ENCODE assay signal across 19 cellular contexts in the genomic region with DNA sequence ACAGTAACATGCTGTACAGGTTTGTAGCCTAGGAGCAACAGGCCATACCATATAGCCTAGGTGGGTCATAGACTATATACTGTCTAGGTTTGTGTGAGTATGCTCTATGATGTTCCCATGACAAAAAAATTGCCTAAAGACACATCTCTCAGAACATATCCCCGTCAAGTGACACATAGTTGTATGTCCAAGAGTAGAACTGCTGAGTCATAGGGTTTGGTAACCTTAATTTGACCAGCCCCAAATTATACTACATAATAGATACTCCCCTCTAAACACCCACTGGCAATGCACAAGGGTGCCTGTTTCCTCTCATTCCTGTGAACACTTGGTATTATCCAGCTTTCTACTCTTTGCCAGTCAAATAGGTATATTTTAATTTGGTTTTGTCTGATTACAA.
"Had no signal": no experiment of that assay in that cellular context is flagged by ENCODE, and none has a peak within 500 bp of the region (broad histone marks: within the 10 kb centered on the region; RNA-seq: fewer than 3 reads in every experiment).

No MANE protein-coding gene starts in this region.

- DNase-seq: activated CD4-positive, alpha-beta memory T cell treated with anti-CD3 and anti-CD28 coated beads for 36 hours; activated CD4-positive, alpha-beta T cell treated with anti-CD3 and anti-CD28 coated beads for 48 hours; activated effector memory CD4-positive, alpha-beta T cell treated with Interleukin-2 at 50 U/mL for 16 hours; activated naive CD4-positive, alpha-beta T cell treated with anti-CD3 and anti-CD28 coated beads, Interleukin-2, amount 10 ng/mL, durations not matched to agents 7 days and 5 days; activated naive CD8-positive, alpha-beta T cell treated with anti-CD3 and anti-CD28 coated beads, Interleukin-2, amount 50 U/mL, for 24 hours; activated T-cell treated with anti-CD3 and anti-CD28 coated beads, Interleukin-2, amount 50 U/mL, for 72 hours; effector CD4-positive, alpha-beta T cell; glutamatergic neuron; left ventricle myocardium inferior; natural killer cell; retina; stimulated activated CD4-positive, alpha-beta T cell treated with anti-CD3 and anti-CD28 coated beads, Interleukin-4, amount 100 ng/mL, for 24 hours; stimulated activated naive CD8-positive, alpha-beta T cell treated with anti-CD3 and anti-CD28 coated beads, Interleukin-15, Interleukin-2, amounts not matched to agents 100 U/mL and 50 U/mL, for 24 hours; T-helper 17 cell; upper lobe of left lung had no signal

- H3K4me3 ChIP-seq: cardiac muscle cell, hepatocyte, left ventricle myocardium inferior, upper lobe of left lung had no signal

- FAIRE-seq: endometrium, frontal cortex had no signal

- H3K27ac ChIP-seq: cardiac muscle cell, hepatocyte, left ventricle myocardium inferior, upper lobe of left lung had no signal

- H3K9me3 ChIP-seq: left ventricle myocardium inferior, upper lobe of left lung had no signal

- ATAC-seq: activated naive CD8-positive, alpha-beta T cell treated with anti-CD3 and anti-CD28 coated beads, Interleukin-2, amount 50 U/mL, for 24 hours; activated T-cell treated with anti-CD3 and anti-CD28 coated beads, Interleukin-2, amount 50 U/mL, for 72 hours; natural killer cell; stimulated activated naive CD8-positive, alpha-beta T cell treated with anti-CD3 and anti-CD28 coated beads, Interleukin-15, Interleukin-2, amounts not matched to agents 100 U/mL and 50 U/mL, for 24 hours; T-helper 17 cell had no signal

- H3K4me2 ChIP-seq: hepatocyte had no signal
